ENCODE assay signal across 1 cellular context in the genomic region with DNA sequence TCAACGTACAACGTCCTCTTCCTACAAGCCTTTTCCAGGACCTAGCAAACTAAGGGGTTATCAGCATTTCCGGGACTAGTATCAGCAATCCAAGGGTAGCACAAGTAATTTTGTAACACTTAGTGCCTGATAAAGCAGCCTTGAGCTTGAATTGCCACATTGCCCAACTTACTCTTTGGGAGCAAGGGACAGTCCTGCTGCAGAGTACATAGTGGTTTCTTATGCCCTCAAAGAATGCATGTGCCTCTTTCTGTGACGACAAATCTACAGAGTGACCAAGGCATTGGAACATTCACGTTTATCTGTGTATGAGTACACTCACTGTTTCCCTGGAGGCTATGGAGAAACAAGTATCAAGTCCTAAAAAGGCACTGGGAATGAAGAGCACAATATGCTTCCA.
TF ChIP-seq lines count a peak whose summit lies in the region.

No MANE protein-coding gene starts in this region.

TF ChIP-seq in IMR-90, 13 proteins besides CTCF, POLR2A, EP300 and RAD21 (continued from another document):
- TF ChIP-seq, protein P1, sequence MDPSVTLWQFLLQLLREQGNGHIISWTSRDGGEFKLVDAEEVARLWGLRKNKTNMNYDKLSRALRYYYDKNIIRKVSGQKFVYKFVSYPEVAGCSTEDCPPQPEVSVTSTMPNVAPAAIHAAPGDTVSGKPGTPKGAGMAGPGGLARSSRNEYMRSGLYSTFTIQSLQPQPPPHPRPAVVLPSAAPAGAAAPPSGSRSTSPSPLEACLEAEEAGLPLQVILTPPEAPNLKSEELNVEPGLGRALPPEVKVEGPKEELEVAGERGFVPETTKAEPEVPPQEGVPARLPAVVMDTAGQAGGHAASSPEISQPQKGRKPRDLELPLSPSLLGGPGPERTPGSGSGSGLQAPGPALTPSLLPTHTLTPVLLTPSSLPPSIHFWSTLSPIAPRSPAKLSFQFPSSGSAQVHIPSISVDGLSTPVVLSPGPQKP (IDR thresholded peaks at IDR 0.05; ENCODE audit: borderline replicate concordance, low read depth, low read length) = no peak
- no peak for TF ChIP-seq SMC3 (IDR thresholded peaks at IDR 0.05; ENCODE audit: low read depth, low read length)
